In the genomic region with DNA sequence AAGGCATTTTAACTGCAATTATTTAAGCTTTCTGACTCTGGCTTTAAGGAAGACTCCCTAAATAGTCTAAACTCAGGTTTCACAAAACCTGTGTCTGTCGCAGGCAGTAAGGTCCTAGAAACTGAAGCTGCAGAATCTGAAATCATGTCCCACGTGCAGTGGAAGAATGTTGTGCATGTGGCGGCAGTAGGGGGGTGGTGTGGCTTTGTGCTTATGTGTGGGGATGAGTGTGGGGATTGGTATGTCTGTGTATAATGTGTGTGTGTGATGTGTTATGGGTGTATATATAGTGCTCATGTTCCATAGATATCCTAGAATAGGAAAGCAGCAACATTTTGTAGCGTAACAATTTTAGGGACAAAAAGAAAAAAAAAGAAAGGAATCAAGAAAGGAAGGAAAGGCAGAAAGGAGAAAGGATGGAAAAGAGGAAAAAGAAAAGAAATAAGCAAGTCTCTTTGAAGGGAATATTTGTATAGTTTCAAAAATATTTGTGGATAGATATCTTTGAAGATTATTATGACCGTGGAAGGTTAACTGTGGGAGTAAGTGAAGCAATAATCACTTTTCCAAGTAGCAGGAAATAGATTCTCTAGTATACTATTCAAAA, we compare ENCODE assay signal across 2 cellular contexts.
TF ChIP-seq lines count a peak whose summit lies in the region.

No MANE protein-coding gene starts in this region.

TF ChIP-seq in SK-N-SH treated with all-trans-retinoic acid at 6 μM for 48 hours, 23 proteins besides CTCF, POLR2A, EP300 and RAD21:
- TF ChIP-seq, protein P1, sequence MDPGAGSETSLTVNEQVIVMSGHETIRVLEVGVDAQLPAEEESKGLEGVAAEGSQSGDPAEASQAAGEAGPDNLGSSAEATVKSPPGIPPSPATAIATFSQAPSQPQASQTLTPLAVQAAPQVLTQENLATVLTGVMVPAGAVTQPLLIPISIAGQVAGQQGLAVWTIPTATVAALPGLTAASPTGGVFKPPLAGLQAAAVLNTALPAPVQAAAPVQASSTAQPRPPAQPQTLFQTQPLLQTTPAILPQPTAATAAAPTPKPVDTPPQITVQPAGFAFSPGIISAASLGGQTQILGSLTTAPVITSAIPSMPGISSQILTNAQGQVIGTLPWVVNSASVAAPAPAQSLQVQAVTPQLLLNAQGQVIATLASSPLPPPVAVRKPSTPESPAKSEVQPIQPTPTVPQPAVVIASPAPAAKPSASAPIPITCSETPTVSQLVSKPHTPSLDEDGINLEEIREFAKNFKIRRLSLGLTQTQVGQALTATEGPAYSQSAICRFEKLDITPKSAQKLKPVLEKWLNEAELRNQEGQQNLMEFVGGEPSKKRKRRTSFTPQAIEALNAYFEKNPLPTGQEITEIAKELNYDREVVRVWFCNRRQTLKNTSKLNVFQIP (CRISPR knock-in tag; IDR thresholded peaks at IDR 0.05; ENCODE audit: borderline replicate concordance, low read depth), result no peak
- no peak for TF ChIP-seq ZC3H10 (CRISPR knock-in tag; IDR thresholded peaks at IDR 0.05)

TF ChIP-seq in SK-N-SH, 30 proteins besides CTCF, POLR2A, EP300 and RAD21 (continued from another document):
- TF ChIP-seq, protein P2, sequence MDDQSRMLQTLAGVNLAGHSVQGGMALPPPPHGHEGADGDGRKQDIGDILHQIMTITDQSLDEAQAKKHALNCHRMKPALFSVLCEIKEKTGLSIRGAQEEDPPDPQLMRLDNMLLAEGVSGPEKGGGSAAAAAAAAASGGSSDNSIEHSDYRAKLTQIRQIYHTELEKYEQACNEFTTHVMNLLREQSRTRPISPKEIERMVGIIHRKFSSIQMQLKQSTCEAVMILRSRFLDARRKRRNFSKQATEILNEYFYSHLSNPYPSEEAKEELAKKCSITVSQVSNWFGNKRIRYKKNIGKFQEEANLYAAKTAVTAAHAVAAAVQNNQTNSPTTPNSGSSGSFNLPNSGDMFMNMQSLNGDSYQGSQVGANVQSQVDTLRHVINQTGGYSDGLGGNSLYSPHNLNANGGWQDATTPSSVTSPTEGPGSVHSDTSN (IDR thresholded peaks at IDR 0.05), result no peak
- TF ChIP-seq MEF2A (IDR thresholded peaks at IDR 0.05; ENCODE audit: borderline replicate concordance, low read depth), result no peak
- no peak for TF ChIP-seq SIN3A (IDR thresholded peaks at IDR 0.05; ENCODE audit: borderline replicate concordance, low read depth, low read length)
- TF ChIP-seq SMC3 (IDR thresholded peaks at IDR 0.05; ENCODE audit: low read depth, low read length), result no peak
- TF ChIP-seq, protein P3, sequence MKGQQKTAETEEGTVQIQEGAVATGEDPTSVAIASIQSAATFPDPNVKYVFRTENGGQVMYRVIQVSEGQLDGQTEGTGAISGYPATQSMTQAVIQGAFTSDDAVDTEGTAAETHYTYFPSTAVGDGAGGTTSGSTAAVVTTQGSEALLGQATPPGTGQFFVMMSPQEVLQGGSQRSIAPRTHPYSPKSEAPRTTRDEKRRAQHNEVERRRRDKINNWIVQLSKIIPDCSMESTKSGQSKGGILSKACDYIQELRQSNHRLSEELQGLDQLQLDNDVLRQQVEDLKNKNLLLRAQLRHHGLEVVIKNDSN (IDR thresholded peaks at IDR 0.05; ENCODE audit: borderline replicate concordance, low read depth), result no peak
